ENCODE assay signal across 8 cellular contexts in genomic region chr17:75830168-75831031, GRCh38. TPM values are rescaled to one million over a fixed set of nuclear protein-coding genes. Genes with fewer than 3 reads are reported as not detected.
DNase-seq lines count a peak whose midpoint lies in the region; ATAC-seq, FAIRE-seq and TF ChIP-seq lines count a peak whose summit lies in the region.

No MANE protein-coding gene starts in this region.

- peak; percentile 5 for FAIRE-seq in urothelium cell line (lab: Jason Lieb, UNC)

- no peak overlapping the region for H3K4me3 ChIP-seq in heart left ventricle
- peak overlapping the region; percentile 48 for H3K4me3 ChIP-seq in iPS-15b (ENCODE audit: low read depth, low read length)
- no peak overlapping the region for H3K4me3 ChIP-seq in MG63

- H3K27me3 ChIP-seq in heart left ventricle (no peaks in the 10 kb centered on the region), iPS-15b (ENCODE audit: control insufficient read depth, insufficient read depth, low read length) (no peaks in the 10 kb centered on the region), MG63 (no peaks in the 10 kb centered on the region)

- H3K36me3 ChIP-seq in heart left ventricle (peaks cover 0 to 60% (median 0%) of the 10 kb centered on the region in 9 donors), iPS-15b (ENCODE audit: control insufficient read depth, insufficient read depth, low read length) (peaks cover 5% of the 10 kb centered on the region), MG63 (peaks cover 4% of the 10 kb centered on the region)

- H3K27ac ChIP-seq in heart left ventricle = no peak overlapping the region

- TF ChIP-seq CTCF in heart left ventricle (IDR thresholded peaks at IDR 0.05) = peak in 11 of 12 donors; percentile 20 to 55 (median 35)

- H3K9me3 ChIP-seq in heart left ventricle = no peaks in the 10 kb centered on the region
- no peaks in the 10 kb centered on the region for H3K9me3 ChIP-seq in iPS-15b (ENCODE audit: control insufficient read depth, insufficient read depth, low read length)
- H3K9me3 ChIP-seq in MG63 = no peaks in the 10 kb centered on the region

- DNase-seq in heart left ventricle (no peak), Right ventricle myocardium inferior (ENCODE audit: missing footprints) (no peak), urothelium cell line (ENCODE audit: low spot score) (no peak), MG63 (no peak), NCI-H2196 treated with DMSO at 0.1 percent for 48 hours (lab: John Stamatoyannopoulos, UW; ENCODE audit: unreplicated experiment) (no peak), glomerular visceral epithelial cell (ENCODE audit: extremely low spot score) (no peak)
- peak; percentile 74 for DNase-seq in activated CD8-positive, alpha-beta memory T cell treated with anti-CD3 and anti-CD28 coated beads, Interleukin-2, amount 50 U/mL, for 48 hours

- no peak for ATAC-seq in heart left ventricle
- ATAC-seq in Right ventricle myocardium inferior = no peak

- peak overlapping the region; percentile 49 for H3K9ac ChIP-seq in iPS-15b (ENCODE audit: low read depth, low read length)

- intact Hi-C loops in heart left ventricle (cut with DNase I) (loop anchor here in 1 of 10 donors (5.0 kb wide), 1 partner anchor 58 kb away; no protein-coding TSS in a partner anchor), Right ventricle myocardium inferior (cut with DNase I) (no loop called here)

- TF ChIP-seq POLR2A in heart left ventricle (IDR thresholded peaks at IDR 0.05) = no peak

- peaks cover 5 to 50% (median 32%) of the 10 kb centered on the region in 12 donors for H3K4me1 ChIP-seq in heart left ventricle
- peaks cover 18% of the 10 kb centered on the region for H3K4me1 ChIP-seq in iPS-15b (ENCODE audit: control insufficient read depth, insufficient read depth, low read length)

- 77 to 81% (median 77%) methylated on average over 10 to 26 of the region's 26 CpGs for WGBS in heart left ventricle, 4 donors

RNA-seq across cellular contexts. Expression of gene UNC13D, which starts 13.8 kb away (rescaled TPM):
- total RNA-seq in heart left ventricle (10 to 100 TPM in 2 of 9 donors, 1 to 10 TPM in 7; 2.1 to 28.5 (median 6.0) TPM), Right ventricle myocardium inferior (10.7 TPM)
- 1 to 10 TPM; 4.5 to 5.8 TPM for polyA plus RNA-seq in heart left ventricle
- total RNA-seq in MG63 (2014; rRNA removed; shearing (Covaris generic); ENCODE audit: low replicate concordance) = 0.20 and 0.23 TPM in 2 replicates

RNA-seq across cellular contexts. Expression of gene WBP2, which starts 24.7 kb away (rescaled TPM):
- total RNA-seq in heart left ventricle (100 to 1,000 TPM; 134 to 311 (median 158) TPM), Right ventricle myocardium inferior (151 TPM)
- polyA plus RNA-seq in heart left ventricle = 100 to 1,000 TPM; 128 to 217 TPM
- 6.6 and 7.9 TPM in 2 replicates for total RNA-seq in MG63 (2014; rRNA removed; shearing (Covaris generic); ENCODE audit: low replicate concordance)

RNA-seq across cellular contexts. Expression of gene UNK, which starts 45.8 kb away (rescaled TPM):
- total RNA-seq in heart left ventricle (10 to 100 TPM; 11.3 to 27.5 (median 16.3) TPM), Right ventricle myocardium inferior (16.0 TPM)
- polyA plus RNA-seq in heart left ventricle = 10 to 100 TPM; 14.6 to 18.5 TPM
- total RNA-seq in MG63 (2014; rRNA removed; shearing (Covaris generic); ENCODE audit: low replicate concordance) = 16.0 and 48.1 TPM in 2 replicates

RNA-seq across cellular contexts. Expression of gene TRIM47, which starts 48.0 kb away (rescaled TPM):
- total RNA-seq in heart left ventricle (10 to 100 TPM; 20.3 to 53.4 (median 31.8) TPM), Right ventricle myocardium inferior (39.4 TPM)
- polyA plus RNA-seq in heart left ventricle = 10 to 100 TPM; 20.1 to 23.3 TPM
- total RNA-seq in MG63 (2014; rRNA removed; shearing (Covaris generic); ENCODE audit: low replicate concordance) = 40.4 and 54.2 TPM in 2 replicates

Comparison
In these comparisons a context has a peak if more than half of its experiments do, and no peak if none do; other contexts are left out.
1. RNA of gene WBP2, which starts 24.7 kb away (total RNA-seq): 134 to 311 TPM in heart left ventricle and 151 TPM in Right ventricle myocardium inferior (single experiment); 6.6 to 7.9 TPM in MG63; every median in the first group is over 10 times any median in the second.